ENCODE assay signal across 8 cellular contexts in the genomic region with DNA sequence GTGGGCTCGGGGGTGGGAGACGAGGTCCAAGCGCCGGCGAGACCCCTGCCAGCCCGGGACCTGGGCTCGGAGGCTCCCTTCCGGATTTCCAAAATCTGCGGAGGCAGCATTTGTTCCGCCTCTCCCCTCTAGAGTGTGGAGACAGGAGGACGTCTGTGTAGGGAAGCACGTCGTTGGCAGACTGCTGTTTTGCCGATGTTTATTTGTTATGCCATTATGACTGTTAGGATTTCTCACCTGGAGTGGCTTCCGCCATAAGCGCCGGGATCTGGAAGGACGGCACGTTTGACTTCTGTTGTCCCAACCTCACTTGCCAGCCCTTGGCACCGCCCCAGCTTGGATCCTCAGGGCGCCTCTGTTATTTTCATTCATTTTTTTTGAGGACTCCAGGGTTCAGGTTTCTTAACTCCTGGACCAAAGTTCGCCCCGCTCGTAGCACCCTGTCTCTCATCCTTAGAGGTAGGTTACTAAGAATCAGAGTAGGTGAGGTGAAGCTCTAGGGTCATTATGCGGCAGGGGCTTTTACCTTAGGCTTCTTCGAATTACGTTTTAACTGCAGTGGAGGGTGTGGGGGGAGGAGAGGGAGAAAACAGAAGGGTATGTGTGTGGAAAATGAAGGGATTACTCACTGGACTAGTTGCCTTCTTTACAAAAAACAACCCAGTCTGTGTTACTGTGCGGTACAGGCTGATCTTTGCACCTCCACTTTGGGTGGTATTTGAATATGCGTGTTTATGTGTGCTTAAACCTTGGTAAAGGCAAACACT. TPM values are rescaled to one million over a fixed set of nuclear protein-coding genes. Genes with fewer than 3 reads are reported as not detected.
DNase-seq lines count a peak whose midpoint lies in the region; ATAC-seq and TF ChIP-seq lines count a peak whose summit lies in the region.

No MANE protein-coding gene starts in this region.

- in situ Hi-C loops in transverse colon (cut with MboI; ENCODE audit: low pct_ligation_motif_present in 1 of 4, low pct_unique_long_range_greater_than_20kb in 1 of 4, low sequenced_read_pairs in 3 of 4), result no loop called here

- no peaks in the 10 kb centered on the region for H3K36me3 Mint-ChIP-seq in activated naive CD4-positive, alpha-beta T cell treated with anti-CD3 and anti-CD28 coated beads for 36 hours (ENCODE audit: low read depth)
- H3K36me3 Mint-ChIP-seq in memory B cell, result peaks cover 1% of the 10 kb centered on the region

- no peak for TF ChIP-seq POLR2A in transverse colon (IDR thresholded peaks at IDR 0.05)

- no peaks in the 10 kb centered on the region for H3K36me3 ChIP-seq in transverse colon

- H3K4me1 Mint-ChIP-seq in activated naive CD4-positive, alpha-beta T cell treated with anti-CD3 and anti-CD28 coated beads for 36 hours (ENCODE audit: low read depth), result peaks cover 10% of the 10 kb centered on the region
- peaks cover 12% of the 10 kb centered on the region for H3K4me1 Mint-ChIP-seq in memory B cell

- TF ChIP-seq CTCF in HL-60 (IDR thresholded peaks at IDR 0.05; ENCODE audit: insufficient read depth, low read length) (no peak), transverse colon (IDR thresholded peaks at IDR 0.05) (no peak)

- intact Hi-C loops in activated naive CD4-positive, alpha-beta T cell treated with anti-CD3 and anti-CD28 coated beads for 36 hours (cut with micrococcal nuclease), result loop anchor here (5.0 kb wide), 1 partner anchor 68 kb away; no protein-coding TSS in a partner anchor
- intact Hi-C loops in transverse colon (cut with DNase I; ENCODE audit: low total_unique reads), result no loop called here

- CTCF ChIA-PET in activated naive CD4-positive, alpha-beta T cell treated with anti-CD3 and anti-CD28 coated beads for 36 hours (lab: Charles Lee), result no interaction called here

- H3K27me3 Mint-ChIP-seq in activated naive CD4-positive, alpha-beta T cell treated with anti-CD3 and anti-CD28 coated beads for 36 hours (ENCODE audit: low read depth), result peaks cover 32% of the 10 kb centered on the region
- peaks cover 12% of the 10 kb centered on the region for H3K27me3 Mint-ChIP-seq in memory B cell

- H3K4me1 ChIP-seq in transverse colon, result peaks cover 0 to 8% (median 5%) of the 10 kb centered on the region in 4 donors

- peak; percentile 49 for ATAC-seq in memory B cell (ENCODE audit: low read depth)
- no peak for ATAC-seq in GM18861 (IDR thresholded peaks at IDR 0.05; ENCODE audit: unreplicated experiment)

- H3K9me3 ChIP-seq in transverse colon, result no peaks in the 10 kb centered on the region

- TF ChIP-seq EP300 in transverse colon (IDR thresholded peaks at IDR 0.05; ENCODE audit: low read depth), result no peak

- no peak overlapping the region for H3K27ac Mint-ChIP-seq in activated naive CD4-positive, alpha-beta T cell treated with anti-CD3 and anti-CD28 coated beads for 36 hours
- H3K27ac Mint-ChIP-seq in memory B cell, result no peak overlapping the region

- 8 to 30% methylated on average over 8 to 29 of the region's 29 CpGs for WGBS in transverse colon (ENCODE audit: low coverage in 1 of 2), 2 donors

- H3K27ac ChIP-seq in HL-60 (replicated peaks) (peak overlapping the region; percentile 82), transverse colon (peak overlapping the region; percentile 82 to 89 (median 87))

- DNase-seq in activated naive CD4-positive, alpha-beta T cell treated with anti-CD3 and anti-CD28 coated beads for 36 hours, result peak; percentile 27
- DNase-seq in activated naive CD4-positive, alpha-beta T cell treated with Interleukin-2 at 50 U/mL for 16 hours, result no peak
- DNase-seq in HL-60 (ENCODE audit: low read depth in 1 of 2, low spot score in 1 of 2) (no peak), RKO (ENCODE audit: low spot score) (peak; percentile 61), dermis blood vessel endothelial cell (peak; percentile 30), memory B cell (ENCODE audit: low spot score in 2 of 2) (no peak), transverse colon (peak; percentile 63)

- peak overlapping the region; percentile 63 for H3K4me3 Mint-ChIP-seq in activated naive CD4-positive, alpha-beta T cell treated with anti-CD3 and anti-CD28 coated beads for 36 hours
- H3K4me3 Mint-ChIP-seq in memory B cell, result peak overlapping the region; percentile 85

- no peaks in the 10 kb centered on the region for H3K9me3 Mint-ChIP-seq in activated naive CD4-positive, alpha-beta T cell treated with anti-CD3 and anti-CD28 coated beads for 36 hours
- H3K9me3 Mint-ChIP-seq in memory B cell, result no peaks in the 10 kb centered on the region

- H3K4me3 ChIP-seq in HL-60 (replicated peaks; ENCODE audit: insufficient read depth, low read length) (peak overlapping the region; percentile 88), transverse colon (peak overlapping the region; percentile 55 to 87 (median 74))

- no peaks in the 10 kb centered on the region for H3K27me3 ChIP-seq in HL-60 (ENCODE audit: insufficient read depth, poor library complexity, severe bottlenecking)
- H3K27me3 ChIP-seq in transverse colon, result no peaks in the 10 kb centered on the region

RNA-seq across cellular contexts. Expression of a gene that starts 0.5 kb away (rescaled TPM):
- total RNA-seq in activated naive CD4-positive, alpha-beta T cell treated with anti-CD3 and anti-CD28 coated beads for 36 hours, result under 1 TPM; 0.37 to 0.38 TPM
- total RNA-seq in dermis blood vessel endothelial cell (64.5 and 99.6 TPM in 2 replicates), transverse colon (10 to 100 TPM; 10.8 to 51.8 (median 26.0) TPM)

Comparison
In these comparisons a context has a peak if more than half of its experiments do, and no peak if none do; other contexts are left out.
1. DNase-seq: peak in activated naive CD4-positive, alpha-beta T cell treated with anti-CD3 and anti-CD28 coated beads for 36 hours (single experiment), RKO (single experiment), dermis blood vessel endothelial cell (single experiment) and transverse colon (single experiment); none in activated naive CD4-positive, alpha-beta T cell treated with Interleukin-2 at 50 U/mL for 16 hours (single experiment), HL-60 (0 of 2) and memory B cell (0 of 2).
2. RNA of a gene that starts 0.5 kb away (total RNA-seq): 64.5 to 99.6 TPM in dermis blood vessel endothelial cell and 10.8 to 51.8 TPM in transverse colon; 0.37 to 0.38 TPM in activated naive CD4-positive, alpha-beta T cell treated with anti-CD3 and anti-CD28 coated beads for 36 hours; every median in the first group is over 4 times any median in the second.